In genomic region chr1:15836772-15837669, GRCh38 we compare ENCODE assay signal across 1 cellular context.
A peak's percentile ranks its signal among the peaks of the same experiment; 100 is the strongest.
TF ChIP-seq lines count a peak whose summit lies in the region.

No MANE protein-coding gene starts in this region.

TF ChIP-seq in K562, 482 proteins besides CTCF, POLR2A, EP300 and RAD21:
- 0 out of 2 replicates have a peak, but pooled peaks have one; percentile 28 for TF ChIP-seq ZNF592 (IDR thresholded peaks at IDR 0.05)
- TF ChIP-seq PRDM10 (IDR thresholded peaks at IDR 0.05; ENCODE audit: partially characterized antibody): peak; percentile 4
- TF ChIP-seq, protein P1, sequence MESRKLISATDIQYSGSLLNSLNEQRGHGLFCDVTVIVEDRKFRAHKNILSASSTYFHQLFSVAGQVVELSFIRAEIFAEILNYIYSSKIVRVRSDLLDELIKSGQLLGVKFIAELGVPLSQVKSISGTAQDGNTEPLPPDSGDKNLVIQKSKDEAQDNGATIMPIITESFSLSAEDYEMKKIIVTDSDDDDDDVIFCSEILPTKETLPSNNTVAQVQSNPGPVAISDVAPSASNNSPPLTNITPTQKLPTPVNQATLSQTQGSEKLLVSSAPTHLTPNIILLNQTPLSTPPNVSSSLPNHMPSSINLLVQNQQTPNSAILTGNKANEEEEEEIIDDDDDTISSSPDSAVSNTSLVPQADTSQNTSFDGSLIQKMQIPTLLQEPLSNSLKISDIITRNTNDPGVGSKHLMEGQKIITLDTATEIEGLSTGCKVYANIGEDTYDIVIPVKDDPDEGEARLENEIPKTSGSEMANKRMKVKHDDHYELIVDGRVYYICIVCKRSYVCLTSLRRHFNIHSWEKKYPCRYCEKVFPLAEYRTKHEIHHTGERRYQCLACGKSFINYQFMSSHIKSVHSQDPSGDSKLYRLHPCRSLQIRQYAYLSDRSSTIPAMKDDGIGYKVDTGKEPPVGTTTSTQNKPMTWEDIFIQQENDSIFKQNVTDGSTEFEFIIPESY (CRISPR knock-in tag; IDR thresholded peaks at IDR 0.05): peak; percentile 98
- TF ChIP-seq, protein P2, sequence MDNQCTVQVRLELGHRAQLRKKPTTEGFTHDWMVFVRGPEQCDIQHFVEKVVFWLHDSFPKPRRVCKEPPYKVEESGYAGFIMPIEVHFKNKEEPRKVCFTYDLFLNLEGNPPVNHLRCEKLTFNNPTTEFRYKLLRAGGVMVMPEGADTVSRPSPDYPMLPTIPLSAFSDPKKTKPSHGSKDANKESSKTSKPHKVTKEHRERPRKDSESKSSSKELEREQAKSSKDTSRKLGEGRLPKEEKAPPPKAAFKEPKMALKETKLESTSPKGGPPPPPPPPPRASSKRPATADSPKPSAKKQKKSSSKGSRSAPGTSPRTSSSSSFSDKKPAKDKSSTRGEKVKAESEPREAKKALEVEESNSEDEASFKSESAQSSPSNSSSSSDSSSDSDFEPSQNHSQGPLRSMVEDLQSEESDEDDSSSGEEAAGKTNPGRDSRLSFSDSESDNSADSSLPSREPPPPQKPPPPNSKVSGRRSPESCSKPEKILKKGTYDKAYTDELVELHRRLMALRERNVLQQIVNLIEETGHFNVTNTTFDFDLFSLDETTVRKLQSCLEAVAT (IDR thresholded peaks at IDR 0.05): peak in 1 of 2 experiments; percentile 91; a peak in 2 of 4 replicates
- no peak for TF ChIP-seq ZNF717 (CRISPR knock-in tag; IDR thresholded peaks at IDR 0.05)
- TF ChIP-seq THRAP3 (IDR thresholded peaks at IDR 0.05; ENCODE audit: borderline replicate concordance): peak; percentile 88
- peak; percentile 6; the same call in 1 of the 2 replicates for TF ChIP-seq ZNF384 (IDR thresholded peaks at IDR 0.05; ENCODE audit: low read depth, low read length)
- TF ChIP-seq, protein P3, sequence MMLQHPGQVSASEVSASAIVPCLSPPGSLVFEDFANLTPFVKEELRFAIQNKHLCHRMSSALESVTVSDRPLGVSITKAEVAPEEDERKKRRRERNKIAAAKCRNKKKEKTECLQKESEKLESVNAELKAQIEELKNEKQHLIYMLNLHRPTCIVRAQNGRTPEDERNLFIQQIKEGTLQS (IDR thresholded peaks at IDR 0.05): peak; percentile 48; the same call in 1 of the 2 replicates
- TF ChIP-seq, protein P3 (CRISPR knock-in tag; conservative IDR thresholded peaks at IDR 0.05): no peak
- no peak for TF ChIP-seq RBM14 (IDR thresholded peaks at IDR 0.05; ENCODE audit: borderline replicate concordance, insufficient read depth, low read depth, low read length)
- no peak for TF ChIP-seq PTTG1 (tag; IDR thresholded peaks at IDR 0.05; ENCODE audit: low read depth)
- TF ChIP-seq XRCC5 (IDR thresholded peaks at IDR 0.05; ENCODE audit: low read depth, low read length): peak; percentile 39; the same call in 1 of the 2 replicates
- TF ChIP-seq MBD2 (IDR thresholded peaks at IDR 0.05; ENCODE audit: borderline replicate concordance, low read depth): 0 out of 2 replicates have a peak, but pooled peaks have one; percentile 1
- peak; percentile 47; the same call in 1 of the 2 replicates for TF ChIP-seq CHAMP1 (IDR thresholded peaks at IDR 0.05)
- peak; percentile 64; the same call in 1 of the 2 replicates for TF ChIP-seq SPI1 (IDR thresholded peaks at IDR 0.05; ENCODE audit: borderline replicate concordance, low read depth, low read length)
- peak; percentile 63; the same call in 1 of the 2 replicates for TF ChIP-seq ADNP (tag; IDR thresholded peaks at IDR 0.05)
- TF ChIP-seq ZNF79 (CRISPR knock-in tag; IDR thresholded peaks at IDR 0.05; ENCODE audit: low read depth): no peak
